8 cellular contexts compared by ENCODE assay signal in the genomic region with DNA sequence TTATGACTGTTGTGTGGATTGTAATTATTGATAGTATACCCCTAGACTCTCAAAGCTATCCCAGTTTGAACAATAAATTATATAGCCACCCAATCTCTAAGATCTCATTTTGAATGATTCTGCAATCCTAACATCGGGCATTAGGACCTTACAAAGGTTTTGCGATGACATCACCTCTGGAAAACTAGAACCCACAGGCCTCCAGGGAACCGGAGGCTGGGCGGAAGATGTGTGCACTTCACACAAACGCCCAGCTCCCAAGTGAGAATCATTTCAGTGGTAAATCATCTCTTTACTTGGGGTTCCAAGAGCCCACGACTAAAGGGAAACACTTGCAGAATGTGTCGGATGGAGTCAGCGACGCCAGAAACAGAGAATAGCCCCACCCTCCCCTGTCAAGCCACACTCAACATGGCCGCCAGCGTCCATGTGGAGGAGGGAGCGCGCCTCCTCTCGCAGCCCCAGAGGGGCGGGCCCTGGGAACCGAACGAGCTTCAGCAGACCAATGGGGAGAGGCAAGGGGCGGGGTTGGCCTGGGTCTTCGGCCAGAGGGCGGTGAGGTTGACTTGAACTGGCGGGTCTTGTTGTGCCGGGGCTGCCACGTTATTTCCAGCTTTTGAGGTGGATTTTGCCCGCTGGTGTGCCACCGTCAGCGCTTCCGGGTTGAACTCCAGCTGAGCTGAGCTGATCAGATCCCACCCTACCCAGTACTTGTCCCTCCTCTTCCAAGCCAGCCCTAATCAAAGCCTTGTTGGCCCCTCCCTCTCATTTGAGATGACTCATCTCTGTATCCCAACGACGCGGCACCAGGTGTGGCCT. TPM values are rescaled to one million over a fixed set of nuclear protein-coding genes. Genes with fewer than 3 reads are reported as not detected.
DNase-seq lines count a peak whose midpoint lies in the region; ATAC-seq, FAIRE-seq and TF ChIP-seq lines count a peak whose summit lies in the region.

No MANE protein-coding gene starts in this region.

- peak overlapping the region in 1 of 2 donors; percentile 9 for H3K4me3 ChIP-seq in body of pancreas

- H3K36me3 ChIP-seq in body of pancreas (replicated peaks in 1 of 2; ENCODE audit: insufficient read depth in 1 of 2, low read depth in 2 of 2), result no peaks in the 10 kb centered on the region

- H3K27me3 ChIP-seq in body of pancreas, result no peaks in the 10 kb centered on the region

- ATAC-seq in HG03064 (IDR thresholded peaks at IDR 0.05; ENCODE audit: low read depth, unreplicated experiment), result peak; percentile 99
- ATAC-seq in body of pancreas, result peak; percentile 99
- ATAC-seq in sciatic nerve, result peak; percentile 100

- peak; percentile 85 for FAIRE-seq in TTC549 (lab: Jason Lieb, UNC)

- DNase-seq in A172 (ENCODE audit: low spot score), result peak; percentile 98
- peak; percentile 96 for DNase-seq in NCI-H2107 (lab: John Stamatoyannopoulos, UW)
- peak; percentile 99 for DNase-seq in body of pancreas
- peak; percentile 96 for DNase-seq in iPS DF 19.7 (ENCODE audit: low read depth, low spot score)
- peak; percentile 99 for DNase-seq in sciatic nerve (ENCODE audit: low spot score)

- H3K4me1 ChIP-seq in body of pancreas, result peaks cover 12% of the 10 kb centered on the region

- H3K27ac ChIP-seq in body of pancreas, result peak overlapping the region; percentile 90 to 98 (median 92)

- no peaks in the 10 kb centered on the region for H3K9me3 ChIP-seq in body of pancreas

- 0% methylated on average over 19 to 30 of the region's 30 CpGs for WGBS in body of pancreas, 2 donors

- TF ChIP-seq POLR2A in GM18526 (IDR thresholded peaks at IDR 0.05; ENCODE audit: extremely low read depth, insufficient read length) (peak; percentile 55), body of pancreas (IDR thresholded peaks at IDR 0.05) (peak; percentile 30 to 80 (median 76))

- intact Hi-C loops in body of pancreas (cut with DNase I), result no loop called here
- intact Hi-C loops in sciatic nerve (cut with DNase I), result no loop called here

- peak in 2 of 7 experiments; percentile 2 to 17 for TF ChIP-seq CTCF in body of pancreas (IDR thresholded peaks at IDR 0.05)

RNA-seq across cellular contexts. Expression of a gene that starts 8.4 kb away (rescaled TPM):
- 54.7 and 68.2 TPM in 2 replicates for total RNA-seq in A172 (2014; rRNA removed; shearing (Covaris generic))
- total RNA-seq in body of pancreas, result 10 to 100 TPM in 1 of 2 donors, 1 to 10 TPM in 1; 9.2 to 17.9 TPM
- total RNA-seq in sciatic nerve, result 30.4 TPM

RNA-seq across cellular contexts. Expression of a gene that starts 18.4 kb away (rescaled TPM):
- total RNA-seq in A172 (2014; rRNA removed; shearing (Covaris generic)), result 91.8 and 92.1 TPM in 2 replicates
- total RNA-seq in body of pancreas, result 10 to 100 TPM; 54.5 to 92.0 TPM
- total RNA-seq in sciatic nerve, result 157 TPM
